20 cellular contexts compared by ENCODE assay signal in the genomic region with DNA sequence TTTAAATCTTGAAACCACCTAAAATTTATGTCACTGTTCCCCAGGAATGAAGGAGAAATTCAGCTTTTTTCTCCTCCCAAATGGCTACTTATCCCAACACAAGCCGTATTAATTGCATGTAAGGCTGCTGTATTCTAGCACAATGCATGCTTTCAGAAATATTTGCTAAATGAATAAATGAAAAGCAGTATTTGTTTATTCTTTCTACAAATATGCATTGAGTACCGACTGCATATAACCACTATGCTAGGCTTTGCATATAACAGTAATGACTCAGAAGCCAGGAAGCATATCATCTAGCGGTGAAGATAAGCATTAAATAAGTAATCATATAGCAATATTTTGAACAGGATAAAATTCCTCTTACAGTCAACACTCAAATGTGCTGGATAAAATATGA. TPM values are rescaled to one million over a fixed set of nuclear protein-coding genes. Genes with fewer than 3 reads are reported as not detected.
DNase-seq lines count a peak whose midpoint lies in the region; ATAC-seq, FAIRE-seq and TF ChIP-seq lines count a peak whose summit lies in the region.
"Had no signal": no experiment of that assay in that cellular context is flagged by ENCODE, and none has a peak within 500 bp of the region (broad histone marks: within the 10 kb centered on the region; RNA-seq: fewer than 3 reads in every experiment).

No MANE protein-coding gene starts in this region.

- H3K27ac Mint-ChIP-seq in stimulated activated effector memory CD8-positive, alpha-beta T cell treated with anti-CD3 and anti-CD28 coated beads, Interleukin-12 subunit alpha, Interleukin-12 subunit beta, amount 100 ng/mL, for 72 hours, result no peak overlapping the region
- H3K27ac Mint-ChIP-seq in activated naive CD4-positive, alpha-beta T cell treated with anti-CD3 and anti-CD28 coated beads, Interleukin-2, amount 50 U/mL, for 72 hours, result no peak overlapping the region
- H3K27ac Mint-ChIP-seq: activated naive CD8-positive, alpha-beta T cell treated with anti-CD3 and anti-CD28 coated beads, Interleukin-2, amount 50 U/mL, for 24 hours; stimulated activated naive CD8-positive, alpha-beta T cell treated with anti-CD3 and anti-CD28 coated beads, Interleukin-15, Interleukin-2, amounts not matched to agents 100 ng/mL and 50 ng/mL, for 24 hours had no signal

- H3K9me3 Mint-ChIP-seq in stimulated activated effector memory CD8-positive, alpha-beta T cell treated with anti-CD3 and anti-CD28 coated beads, Interleukin-12 subunit alpha, Interleukin-12 subunit beta, amount 100 ng/mL, for 72 hours, result no peaks in the 10 kb centered on the region
- H3K9me3 Mint-ChIP-seq in activated naive CD4-positive, alpha-beta T cell treated with anti-CD3 and anti-CD28 coated beads, Interleukin-2, amount 50 U/mL, for 72 hours, result no peaks in the 10 kb centered on the region
- H3K9me3 Mint-ChIP-seq: activated naive CD8-positive, alpha-beta T cell treated with anti-CD3 and anti-CD28 coated beads, Interleukin-2, amount 50 U/mL, for 24 hours; activated T-cell treated with anti-CD3 and anti-CD28 coated beads, Interleukin-2, amount 50 U/mL, for 4 hours; stimulated activated naive CD8-positive, alpha-beta T cell treated with anti-CD3 and anti-CD28 coated beads, Interleukin-15, Interleukin-2, amounts not matched to agents 100 ng/mL and 50 ng/mL, for 24 hours had no signal

- H3K4me2 ChIP-seq in osteoblast (ENCODE audit: insufficient read depth, low read length), result peak overlapping the region; percentile 43
- H3K4me2 ChIP-seq: BLaER1 had no signal

- H3K36me3 Mint-ChIP-seq in stimulated activated effector memory CD8-positive, alpha-beta T cell treated with anti-CD3 and anti-CD28 coated beads, Interleukin-12 subunit alpha, Interleukin-12 subunit beta, amount 100 ng/mL, for 72 hours, result peaks cover 3% of the 10 kb centered on the region
- peaks cover 2 to 4% of the 10 kb centered on the region in 2 donors for H3K36me3 Mint-ChIP-seq in activated naive CD4-positive, alpha-beta T cell treated with anti-CD3 and anti-CD28 coated beads, Interleukin-2, amount 50 U/mL, for 72 hours

- TF ChIP-seq CTCF in bronchial epithelial cell (IDR thresholded peaks at IDR 0.05; ENCODE audit: insufficient read depth, low read length, severe bottlenecking), result no peak
- no peak for TF ChIP-seq CTCF in osteoblast (IDR thresholded peaks at IDR 0.05; ENCODE audit: extremely low read depth, low read depth, low read length)

- FAIRE-seq in bronchial epithelial cell (lab: Jason Lieb, UNC), result no peak

- peaks cover 21% of the 10 kb centered on the region for H3K4me1 ChIP-seq in osteoblast (ENCODE audit: insufficient read depth, low read length)
- H3K4me1 ChIP-seq: colonic mucosa, HAP-1 had no signal

- H3K4me1 Mint-ChIP-seq in stimulated activated effector memory CD8-positive, alpha-beta T cell treated with anti-CD3 and anti-CD28 coated beads, Interleukin-12 subunit alpha, Interleukin-12 subunit beta, amount 100 ng/mL, for 72 hours, result peaks cover 9% of the 10 kb centered on the region

- no peak overlapping the region for H3K27ac ChIP-seq in osteoblast (ENCODE audit: low read depth, low read length)
- H3K27ac ChIP-seq: BLaER1, upper lobe of right lung had no signal

- H3K4me3 Mint-ChIP-seq in stimulated activated effector memory CD8-positive, alpha-beta T cell treated with anti-CD3 and anti-CD28 coated beads, Interleukin-12 subunit alpha, Interleukin-12 subunit beta, amount 100 ng/mL, for 72 hours, result no peak overlapping the region
- H3K4me3 Mint-ChIP-seq: activated naive CD8-positive, alpha-beta T cell treated with anti-CD3 and anti-CD28 coated beads, Interleukin-2, amount 50 U/mL, for 24 hours; activated T-cell treated with anti-CD3 and anti-CD28 coated beads, Interleukin-2, amount 50 U/mL, for 4 hours; stimulated activated naive CD8-positive, alpha-beta T cell treated with anti-CD3 and anti-CD28 coated beads, Interleukin-15, Interleukin-2, amounts not matched to agents 100 ng/mL and 50 ng/mL, for 24 hours had no signal

- no peaks in the 10 kb centered on the region for H3K9me3 ChIP-seq in osteoblast (ENCODE audit: low read depth, low read length)
- H3K9me3 ChIP-seq: BLaER1, colonic mucosa, HAP-1, upper lobe of right lung had no signal

- no peaks in the 10 kb centered on the region for H4K20me1 ChIP-seq in osteoblast (ENCODE audit: insufficient read depth, low read length)
- H4K20me1 ChIP-seq: BLaER1 had no signal

- no peak overlapping the region for H2AFZ ChIP-seq in osteoblast (ENCODE audit: low read length)

- peak; percentile 39 for ATAC-seq in GM19455 (IDR thresholded peaks at IDR 0.05; ENCODE audit: unreplicated experiment)
- ATAC-seq in stimulated activated effector memory CD8-positive, alpha-beta T cell treated with anti-CD3 and anti-CD28 coated beads, Interleukin-12 subunit alpha, Interleukin-12 subunit beta, amount 100 ng/mL, for 72 hours, result no peak
- no peak for ATAC-seq in activated naive CD4-positive, alpha-beta T cell treated with anti-CD3 and anti-CD28 coated beads, Interleukin-2, amount 50 U/mL, for 72 hours
- no peak for ATAC-seq in GM18519 (IDR thresholded peaks at IDR 0.05; ENCODE audit: low FRiP score, unreplicated experiment)
- ATAC-seq: activated naive CD8-positive, alpha-beta T cell treated with anti-CD3 and anti-CD28 coated beads, Interleukin-2, amount 50 U/mL, for 24 hours; activated T-cell treated with anti-CD3 and anti-CD28 coated beads, Interleukin-2, amount 50 U/mL, for 4 hours; Right ventricle myocardium inferior; upper lobe of right lung had no signal

- H3K4me3 ChIP-seq in bronchial epithelial cell (ENCODE audit: low read depth, low read length) (no peak overlapping the region), osteoblast (ENCODE audit: insufficient read depth, low read length) (no peak overlapping the region)
- H3K4me3 ChIP-seq: BLaER1, colonic mucosa, HAP-1, upper lobe of right lung had no signal

- DNase-seq in NCI-H526 (lab: John Stamatoyannopoulos, UW) (peak; percentile 77 to 85), bronchial epithelial cell (ENCODE audit: low read depth) (peak; percentile 59), osteoblast (ENCODE audit: insufficient read length, low spot score, missing footprints) (peak; percentile 80)
- no peak for DNase-seq in stimulated activated effector memory CD8-positive, alpha-beta T cell treated with anti-CD3 and anti-CD28 coated beads, Interleukin-12 subunit alpha, Interleukin-12 subunit beta, amount 100 ng/mL, for 72 hours (ENCODE audit: low spot score in 2 of 2)
- DNase-seq in activated naive CD4-positive, alpha-beta T cell treated with anti-CD3 and anti-CD28 coated beads, Interleukin-2, amount 50 U/mL, for 72 hours (ENCODE audit: low spot score in 2 of 2), result no peak
- DNase-seq: activated CD4-positive, alpha-beta T cell treated with anti-CD3 and anti-CD28 coated beads, Interleukin-2, amount 50 U/mL, for 1 hour; activated naive CD8-positive, alpha-beta T cell treated with anti-CD3 and anti-CD28 coated beads, Interleukin-2, amount 50 U/mL, for 24 hours; activated T-cell treated with anti-CD3 and anti-CD28 coated beads, Interleukin-2, amount 50 U/mL, for 4 hours; colonic mucosa; DMS153; hippocampal formation; NCI-H2029; NCI-H69; upper lobe of right lung had no signal

- no peaks in the 10 kb centered on the region for H3K27me3 ChIP-seq in bronchial epithelial cell (ENCODE audit: control insufficient read depth, insufficient read depth, low read length)
- no peaks in the 10 kb centered on the region for H3K27me3 ChIP-seq in osteoblast (ENCODE audit: insufficient read depth, low read length)
- H3K27me3 ChIP-seq: BLaER1, colonic mucosa, upper lobe of right lung had no signal

- peaks cover 8% of the 10 kb centered on the region for H3K79me2 ChIP-seq in osteoblast (ENCODE audit: insufficient read depth, low read length)

- H3K36me3 ChIP-seq in bronchial epithelial cell (ENCODE audit: control insufficient read depth, insufficient read depth, low read length) (no peaks in the 10 kb centered on the region), osteoblast (ENCODE audit: insufficient read depth, low read length) (no peaks in the 10 kb centered on the region)
- H3K36me3 ChIP-seq: BLaER1, colonic mucosa, HAP-1, upper lobe of right lung had no signal

RNA-seq across cellular contexts. Expression of a gene that starts 5.7 kb away (rescaled TPM):
- 7.1 and 12.3 TPM in 2 replicates for total RNA-seq in bronchial epithelial cell
- 7.6 and 16.2 TPM in 2 replicates for total RNA-seq in osteoblast
- 10 to 100 TPM; 23.3 to 47.4 TPM for total RNA-seq in activated naive CD4-positive, alpha-beta T cell treated with anti-CD3 and anti-CD28 coated beads, Interleukin-2, amount 50 U/mL, for 72 hours

RNA-seq across cellular contexts. Expression of a gene that starts 6.8 kb away (rescaled TPM):
- total RNA-seq in bronchial epithelial cell (1,155 and 1,758 TPM in 2 replicates), osteoblast (3,421 and 4,153 TPM in 2 replicates)
- total RNA-seq in activated naive CD4-positive, alpha-beta T cell treated with anti-CD3 and anti-CD28 coated beads, Interleukin-2, amount 50 U/mL, for 72 hours, result 1,000 to 10,000 TPM; 2,240 to 2,407 TPM

RNA-seq across cellular contexts. Expression of a gene that starts 27.4 kb away (rescaled TPM):
- 337 and 345 TPM in 2 replicates for total RNA-seq in bronchial epithelial cell
- 181 and 192 TPM in 2 replicates for total RNA-seq in osteoblast
- 100 to 1,000 TPM; 206 to 219 TPM for total RNA-seq in activated naive CD4-positive, alpha-beta T cell treated with anti-CD3 and anti-CD28 coated beads, Interleukin-2, amount 50 U/mL, for 72 hours

RNA-seq across cellular contexts. Expression of a gene that starts 27.6 kb away (rescaled TPM):
- total RNA-seq in bronchial epithelial cell (32.5 and 45.0 TPM in 2 replicates), osteoblast (63.0 and 63.1 TPM in 2 replicates)
- 10 to 100 TPM; 30.6 to 37.2 TPM for total RNA-seq in activated naive CD4-positive, alpha-beta T cell treated with anti-CD3 and anti-CD28 coated beads, Interleukin-2, amount 50 U/mL, for 72 hours

RNA-seq across cellular contexts. Expression of a gene that starts 42.0 kb away (rescaled TPM):
- total RNA-seq in bronchial epithelial cell (8.3 and 10.8 TPM in 2 replicates), osteoblast (9.8 and 10.0 TPM in 2 replicates)
- 1 to 10 TPM; 7.2 to 8.0 TPM for total RNA-seq in activated naive CD4-positive, alpha-beta T cell treated with anti-CD3 and anti-CD28 coated beads, Interleukin-2, amount 50 U/mL, for 72 hours

Comparison
In these comparisons a context has a peak if more than half of its experiments do, and no peak if none do; other contexts are left out.
1. DNase-seq: peak in NCI-H526 (2 of 2), bronchial epithelial cell (single experiment) and osteoblast (single experiment); none in stimulated activated effector memory CD8-positive, alpha-beta T cell treated with anti-CD3 and anti-CD28 coated beads, Interleukin-12 subunit alpha, Interleukin-12 subunit beta, amount 100 ng/mL, for 72 hours (0 of 2) and activated naive CD4-positive, alpha-beta T cell treated with anti-CD3 and anti-CD28 coated beads, Interleukin-2, amount 50 U/mL, for 72 hours (0 of 2).